ENCODE assay signal across 9 cellular contexts in the genomic region with DNA sequence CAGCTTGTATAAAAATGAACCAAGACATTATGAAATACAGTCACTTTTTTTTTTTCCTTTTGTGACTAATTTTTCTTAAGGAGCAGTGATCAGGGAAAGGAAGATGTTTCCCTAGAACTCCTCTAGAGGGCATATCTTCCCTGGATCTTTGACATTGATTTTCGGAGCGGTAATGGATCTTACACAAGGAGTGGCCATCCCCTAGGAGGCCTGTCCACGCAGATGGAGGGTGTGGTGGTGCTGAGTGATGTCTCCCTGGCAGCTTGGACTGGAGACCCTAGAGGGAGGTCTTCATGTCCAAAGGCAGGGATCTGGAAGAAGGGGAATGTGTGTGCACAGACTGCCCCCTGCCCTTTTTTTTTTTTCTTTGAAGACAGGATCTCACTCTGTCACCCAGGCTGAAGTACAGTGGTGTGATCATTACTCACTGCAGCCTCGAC. TPM values are rescaled to one million over a fixed set of nuclear protein-coding genes. Genes with fewer than 3 reads are reported as not detected.
DNase-seq lines count a peak whose midpoint lies in the region; ATAC-seq and TF ChIP-seq lines count a peak whose summit lies in the region.
"Had no signal": no experiment of that assay in that cellular context is flagged by ENCODE, and none has a peak within 500 bp of the region (broad histone marks: within the 10 kb centered on the region; RNA-seq: fewer than 3 reads in every experiment).

No MANE protein-coding gene starts in this region.

- peaks cover 0 to 3% of the 10 kb centered on the region in 2 donors for H3K4me1 Mint-ChIP-seq in immature natural killer cell
- H3K4me1 Mint-ChIP-seq in CD8-positive, alpha-beta T cell (ENCODE audit: low read depth), result no peaks in the 10 kb centered on the region

- no peak overlapping the region for H3K18ac ChIP-seq in mesenchymal stem cell (ENCODE audit: low read depth in 1 of 2, low read length in 2 of 2)

- H3K27me3 Mint-ChIP-seq in immature natural killer cell (ENCODE audit: low read depth in 3 of 3), result peaks cover 0 to 2% (median 2%) of the 10 kb centered on the region in 3 donors
- H3K27me3 Mint-ChIP-seq in CD8-positive, alpha-beta T cell (ENCODE audit: low read depth), result no peaks in the 10 kb centered on the region
- H3K27me3 Mint-ChIP-seq: effector memory CD8-positive, alpha-beta T cell had no signal

- 35% methylated on average over 4 of the region's 4 CpGs for WGBS in mesenchymal stem cell

- no peak overlapping the region for H2BK15ac ChIP-seq in mesenchymal stem cell (ENCODE audit: low read depth, poor library complexity, severe bottlenecking)

- H3K4ac ChIP-seq in mesenchymal stem cell (ENCODE audit: low read depth in 1 of 2, low read length in 2 of 2), result peak overlapping the region in 1 of 2 experiments; percentile 64

- no peak overlapping the region for H3K4me3 Mint-ChIP-seq in immature natural killer cell
- no peak overlapping the region for H3K4me3 Mint-ChIP-seq in CD8-positive, alpha-beta T cell
- H3K4me3 Mint-ChIP-seq: effector memory CD8-positive, alpha-beta T cell had no signal

- no peak overlapping the region for H3K14ac ChIP-seq in mesenchymal stem cell (ENCODE audit: low read length in 2 of 2)

- H3K27me3 ChIP-seq in colonic mucosa (no peaks in the 10 kb centered on the region), mesenchymal stem cell (ENCODE audit: control insufficient read depth in 1 of 2, insufficient read depth in 1 of 2, low read length in 2 of 2) (peaks cover 0 to 7% of the 10 kb centered on the region in 2 experiments)
- no peaks in the 10 kb centered on the region for H3K27me3 ChIP-seq in CD8-positive, alpha-beta T cell (ENCODE audit: insufficient read depth, low read length)

- H2BK12ac ChIP-seq in mesenchymal stem cell (ENCODE audit: low read length in 2 of 2), result no peak overlapping the region

- H3K4me3 ChIP-seq in AG10803 (ENCODE audit: low read length) (no peak overlapping the region), colonic mucosa (no peak overlapping the region), mesenchymal stem cell (ENCODE audit: insufficient read depth in 1 of 2, low read depth in 1 of 2, low read length in 2 of 2) (no peak overlapping the region)
- H3K4me3 ChIP-seq in CD8-positive, alpha-beta T cell (ENCODE audit: low read depth, low read length), result no peak overlapping the region

- peak overlapping the region; percentile 82 for H4K8ac ChIP-seq in mesenchymal stem cell (ENCODE audit: low read length)

- no peak overlapping the region for H3K27ac ChIP-seq in colonic mucosa
- no peak overlapping the region for H3K27ac ChIP-seq in mesenchymal stem cell (ENCODE audit: low read length, poor library complexity, severe bottlenecking)
- no peak overlapping the region for H3K27ac ChIP-seq in CD8-positive, alpha-beta T cell (ENCODE audit: low read depth, low read length)

- DNase-seq in AG10803 (ENCODE audit: low read depth) (peak; percentile 82), KBM-7 (peak; percentile 28), colonic mucosa (no peak), mesenchymal stem cell (peak; percentile 81), DMS79 (lab: John Stamatoyannopoulos, UW) (no peak), immature natural killer cell (no peak), NCI-H187 (lab: John Stamatoyannopoulos, UW) (no peak)
- no peak for DNase-seq in CD8-positive, alpha-beta T cell
- DNase-seq: effector memory CD8-positive, alpha-beta T cell had no signal

- H3K36me3 Mint-ChIP-seq in immature natural killer cell, result no peaks in the 10 kb centered on the region
- H3K36me3 Mint-ChIP-seq in CD8-positive, alpha-beta T cell, result no peaks in the 10 kb centered on the region

- CTCF ChIA-PET in CD8-positive, alpha-beta T cell (lab: Charles Lee), result interaction anchor here (0.5 to 0.7 kb wide), 3 partner anchors 10 to 796 kb away, joined by 3 to 4 read pairs (median 4); no protein-coding TSS in a partner anchor

- in situ Hi-C loops in KBM-7 (cut with MboI; ENCODE audit: low pct_unique_long_range_greater_than_20kb, low sequenced_read_pairs), result no loop called here

- H3K27ac Mint-ChIP-seq in immature natural killer cell, result no peak overlapping the region
- H3K27ac Mint-ChIP-seq in CD8-positive, alpha-beta T cell, result no peak overlapping the region
- H3K27ac Mint-ChIP-seq: effector memory CD8-positive, alpha-beta T cell had no signal

- no peaks in the 10 kb centered on the region for H3K36me3 ChIP-seq in colonic mucosa
- H3K36me3 ChIP-seq in mesenchymal stem cell (ENCODE audit: control insufficient read depth in 1 of 2, insufficient read depth in 2 of 2, low read depth in 1 of 2, low read length in 2 of 2), result no peaks in the 10 kb centered on the region
- H3K36me3 ChIP-seq in CD8-positive, alpha-beta T cell (ENCODE audit: insufficient read depth, low read length), result no peaks in the 10 kb centered on the region

- no peak overlapping the region for H2BK5ac ChIP-seq in mesenchymal stem cell (ENCODE audit: low read depth, low read length, poor library complexity, severe bottlenecking)

- intact Hi-C loops in colonic mucosa (cut with DNase I), result no loop called here
- intact Hi-C loops in CD8-positive, alpha-beta T cell (cut with DNase I, micrococcal nuclease), result no loop called here

- H3K23ac ChIP-seq in mesenchymal stem cell (ENCODE audit: low read length in 2 of 2), result no peak overlapping the region

- no peak overlapping the region for H3K9ac ChIP-seq in colonic mucosa (ENCODE audit: low read depth in 2 of 2, low read length in 2 of 2)
- H3K9ac ChIP-seq in mesenchymal stem cell (ENCODE audit: low read length), result no peak overlapping the region

- no peaks in the 10 kb centered on the region for H3K9me3 Mint-ChIP-seq in immature natural killer cell
- no peaks in the 10 kb centered on the region for H3K9me3 Mint-ChIP-seq in CD8-positive, alpha-beta T cell
- H3K9me3 Mint-ChIP-seq: effector memory CD8-positive, alpha-beta T cell had no signal

- TF ChIP-seq CTCF in AG10803 (conservative IDR thresholded peaks at IDR 0.05; ENCODE audit: low read length) (peak; percentile 66), colonic mucosa (IDR thresholded peaks at IDR 0.05) (peak; percentile 19)
- no peak for TF ChIP-seq CTCF in CD8-positive, alpha-beta T cell (IDR thresholded peaks at IDR 0.05)

- POLR2A ChIA-PET in CD8-positive, alpha-beta T cell (lab: Charles Lee), result no interaction called here

- no peaks in the 10 kb centered on the region for H3K79me1 ChIP-seq in mesenchymal stem cell (replicated peaks; ENCODE audit: low read length, poor library complexity, severe bottlenecking)

- H2BK120ac ChIP-seq in mesenchymal stem cell (ENCODE audit: low read depth, low read length), result no peak overlapping the region

- peak overlapping the region; percentile 68 for H4K91ac ChIP-seq in mesenchymal stem cell (ENCODE audit: low read length)

- H3K9me3 ChIP-seq in colonic mucosa (no peaks in the 10 kb centered on the region), mesenchymal stem cell (ENCODE audit: control insufficient read depth, low read length) (no peaks in the 10 kb centered on the region)
- H3K9me3 ChIP-seq in CD8-positive, alpha-beta T cell (ENCODE audit: low read length), result no peaks in the 10 kb centered on the region

- H2AK5ac ChIP-seq in mesenchymal stem cell (ENCODE audit: low read length, severe bottlenecking), result no peak overlapping the region

- peak overlapping the region; percentile 16 for H3K4me2 ChIP-seq in mesenchymal stem cell (ENCODE audit: low read length, poor library complexity, severe bottlenecking)

- H3K4me1 ChIP-seq in colonic mucosa, result no peaks in the 10 kb centered on the region
- peaks cover 1% of the 10 kb centered on the region for H3K4me1 ChIP-seq in mesenchymal stem cell (ENCODE audit: control insufficient read depth, insufficient read depth, low read depth, low read length)
- H3K4me1 ChIP-seq in CD8-positive, alpha-beta T cell (ENCODE audit: insufficient read depth, low read length), result no peaks in the 10 kb centered on the region

- H2AFZ ChIP-seq in mesenchymal stem cell (ENCODE audit: low read depth, low read length), result no peak overlapping the region

- ATAC-seq in CD8-positive, alpha-beta T cell, result no peak
- ATAC-seq: effector memory CD8-positive, alpha-beta T cell had no signal

RNA-seq across cellular contexts. Expression of a gene that starts 7.0 kb away (rescaled TPM):
- 10 to 100 TPM; 15.8 to 74.6 TPM for total RNA-seq in colonic mucosa
- 4.9 TPM for polyA plus RNA-seq in mesenchymal stem cell (2013, experiment 1 of 2)
- polyA plus RNA-seq in mesenchymal stem cell (2013, experiment 2 of 2), result 5.1 TPM
- 1 to 10 TPM in 2 of 3 donors, not detected in 1; 2.2 to 3.7 TPM for polyA plus RNA-seq in immature natural killer cell
- total RNA-seq in CD8-positive, alpha-beta T cell, result 1 to 10 TPM; 1.6 to 2.1 TPM

RNA-seq across cellular contexts. Expression of a gene that starts 26.2 kb away (rescaled TPM):
- 10 to 100 TPM; 21.9 to 39.5 TPM for total RNA-seq in colonic mucosa
- polyA plus RNA-seq in mesenchymal stem cell (2013, experiment 1 of 2), result 43.1 TPM
- 40.9 TPM for polyA plus RNA-seq in mesenchymal stem cell (2013, experiment 2 of 2)
- polyA plus RNA-seq in immature natural killer cell, result 10 to 100 TPM; 22.7 to 36.5 (median 29.8) TPM
- 100 to 1,000 TPM; 560 to 588 TPM for total RNA-seq in CD8-positive, alpha-beta T cell

RNA-seq across cellular contexts. Expression of a gene that starts 33.3 kb away (rescaled TPM):
- total RNA-seq in colonic mucosa, result 100 to 1,000 TPM; 145 to 172 TPM
- polyA plus RNA-seq in mesenchymal stem cell (2013, experiment 1 of 2), result 472 TPM
- polyA plus RNA-seq in mesenchymal stem cell (2013, experiment 2 of 2), result 480 TPM
- polyA plus RNA-seq in immature natural killer cell, result 100 to 1,000 TPM; 367 to 404 (median 404) TPM
- 100 to 1,000 TPM; 159 to 177 TPM for total RNA-seq in CD8-positive, alpha-beta T cell

RNA-seq across cellular contexts. Expression of a gene that starts 35.3 kb away (rescaled TPM):
- 10 to 100 TPM in 1 of 2 donors, 1 to 10 TPM in 1; 5.3 to 10.4 TPM for total RNA-seq in colonic mucosa
- polyA plus RNA-seq in mesenchymal stem cell (2013, experiment 1 of 2), result 18.5 TPM
- polyA plus RNA-seq in mesenchymal stem cell (2013, experiment 2 of 2), result 19.0 TPM
- polyA plus RNA-seq in immature natural killer cell, result under 1 TPM; 0.02 to 0.32 (median 0.20) TPM
- total RNA-seq in CD8-positive, alpha-beta T cell, result 10 to 100 TPM; 54.3 to 64.1 TPM

Comparison
In these comparisons a context has a peak if more than half of its experiments do, and no peak if none do; other contexts are left out.
1. DNase-seq: peak in AG10803 (single experiment), KBM-7 (single experiment) and mesenchymal stem cell (single experiment); none in colonic mucosa (single experiment), DMS79 (single experiment), immature natural killer cell (0 of 3), CD8-positive, alpha-beta T cell (0 of 7) and NCI-H187 (0 of 2).
2. RNA of a gene that starts 7.0 kb away (total RNA-seq): 15.8 to 74.6 TPM in colonic mucosa; 1.6 to 2.1 TPM in CD8-positive, alpha-beta T cell; every median in the first group is over 4 times any median in the second.
3. RNA of a gene that starts 26.2 kb away (total RNA-seq): 560 to 588 TPM in CD8-positive, alpha-beta T cell; 21.9 to 39.5 TPM in colonic mucosa; every median in the first group is over 10 times any median in the second.